ENCODE assay signal across 8 cellular contexts in the genomic region with DNA sequence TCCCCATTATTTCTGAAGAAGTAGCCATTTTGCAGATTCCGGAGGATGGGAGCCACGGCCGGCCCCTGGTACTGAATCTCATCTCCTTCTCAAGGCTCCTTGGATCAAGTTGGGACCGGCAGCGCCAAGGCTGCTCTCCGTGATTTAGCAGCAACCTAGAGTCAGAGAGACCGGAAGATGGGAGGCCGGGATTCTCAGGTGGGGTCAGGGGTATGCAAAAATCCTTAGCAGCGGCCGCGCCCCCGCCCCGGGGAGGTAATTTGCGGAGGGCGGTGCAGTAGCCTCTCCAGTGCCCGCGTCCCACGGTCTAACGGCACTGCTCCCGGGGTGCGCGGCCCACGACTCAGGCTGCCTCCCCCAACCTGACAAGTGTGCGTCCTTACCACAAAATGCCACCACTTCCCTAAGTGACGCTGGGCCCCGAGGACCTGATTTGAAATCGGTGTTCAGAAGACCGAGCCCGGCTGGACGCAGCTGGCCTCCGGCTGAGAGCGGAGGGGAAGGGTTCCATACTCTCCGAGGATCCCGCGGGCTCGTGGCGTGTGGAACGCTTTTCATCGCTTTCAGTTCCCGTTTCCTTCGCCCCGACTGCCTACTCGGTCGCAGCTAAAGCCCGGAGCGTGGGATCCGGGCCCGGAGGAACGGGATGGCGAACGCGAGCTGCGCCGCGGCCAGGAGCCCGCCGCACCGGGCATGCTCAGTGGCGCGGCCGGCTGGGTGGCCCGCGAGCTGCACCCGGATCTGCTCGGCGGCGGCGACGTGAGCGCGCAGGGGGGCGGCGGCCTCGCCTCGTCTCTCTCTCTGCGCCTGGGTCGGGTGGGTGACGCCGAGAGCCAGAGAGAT. TPM values are rescaled to one million over a fixed set of nuclear protein-coding genes. Genes with fewer than 3 reads are reported as not detected.
A peak's percentile ranks its signal among the peaks of the same experiment; 100 is the strongest.
DNase-seq lines count a peak whose midpoint lies in the region; ATAC-seq and TF ChIP-seq lines count a peak whose summit lies in the region.

A gene with protein sequence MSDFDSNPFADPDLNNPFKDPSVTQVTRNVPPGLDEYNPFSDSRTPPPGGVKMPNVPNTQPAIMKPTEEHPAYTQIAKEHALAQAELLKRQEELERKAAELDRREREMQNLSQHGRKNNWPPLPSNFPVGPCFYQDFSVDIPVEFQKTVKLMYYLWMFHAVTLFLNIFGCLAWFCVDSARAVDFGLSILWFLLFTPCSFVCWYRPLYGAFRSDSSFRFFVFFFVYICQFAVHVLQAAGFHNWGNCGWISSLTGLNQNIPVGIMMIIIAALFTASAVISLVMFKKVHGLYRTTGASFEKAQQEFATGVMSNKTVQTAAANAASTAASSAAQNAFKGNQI (plus strand): TSS at position 787 of the 843 bp plus-strand sequence. CDS start 55 bp downstream, at position 842.

- H3K36me3 ChIP-seq in adipocyte (ENCODE audit: control insufficient read depth, insufficient read depth, low read length, severe bottlenecking): no peaks in the 10 kb centered on the region
- H3K36me3 ChIP-seq in heart left ventricle: peaks cover 0 to 10% (median 0%) of the 10 kb centered on the region in 9 donors
- H3K36me3 ChIP-seq in upper lobe of left lung: no peaks in the 10 kb centered on the region

- DNase-seq in NCI-H128 (lab: John Stamatoyannopoulos, UW; ENCODE audit: unreplicated experiment) (peak; percentile 64), SW480 (ENCODE audit: low spot score) (peak; percentile 81), adipocyte (ENCODE audit: low read depth) (peak; percentile 97), heart left ventricle (peak; percentile 92 to 96 (median 93)), posterior cingulate gyrus (peak; percentile 82 to 98 (median 90)), upper lobe of left lung (peak; percentile 94 to 99)

- H3K4me3 ChIP-seq in adipocyte (ENCODE audit: low read length): peak within 1 kb of the TSS; percentile 97
- H3K4me3 ChIP-seq in heart left ventricle: peak within 1 kb of the TSS; percentile 76 to 97 (median 89)
- peak within 1 kb of the TSS; percentile 89 to 99 (median 92) for H3K4me3 ChIP-seq in upper lobe of left lung

- H3K4me1 ChIP-seq in adipocyte (ENCODE audit: control insufficient read depth, insufficient read depth, low read length) (peaks cover 13% of the 10 kb centered on the region), heart left ventricle (peaks cover 0 to 29% (median 24%) of the 10 kb centered on the region in 12 donors), upper lobe of left lung (peaks cover 12 to 23% (median 18%) of the 10 kb centered on the region in 4 donors)

- WGBS in heart left ventricle, 4 donors: 0 to 1% (median 0%) methylated on average over 29 to 79 of the region's 79 CpGs
- WGBS in upper lobe of left lung, 2 donors: 0 to 1% methylated on average over 42 to 70 of the region's 79 CpGs

- peak in 1 of 4 donors; percentile 63 for TF ChIP-seq EP300 in upper lobe of left lung (IDR thresholded peaks at IDR 0.05)

- H3K27me3 ChIP-seq in adipocyte (replicated peaks; ENCODE audit: control insufficient read depth, insufficient read depth, low read length) (no peaks in the 10 kb centered on the region), heart left ventricle (no peaks in the 10 kb centered on the region), upper lobe of left lung (no peaks in the 10 kb centered on the region)

- H3K9ac ChIP-seq in adipocyte (ENCODE audit: low read length): peak within 1 kb of the TSS; percentile 96

- peak within 1 kb of the TSS; percentile 69 to 95 (median 92) for H3K27ac ChIP-seq in heart left ventricle
- peak within 1 kb of the TSS; percentile 91 to 93 (median 92) for H3K27ac ChIP-seq in upper lobe of left lung

- ATAC-seq in HG02759 (IDR thresholded peaks at IDR 0.05; ENCODE audit: unreplicated experiment): peak; percentile 88
- peak; percentile 92 to 98 (median 98) for ATAC-seq in heart left ventricle
- peak; percentile 98 for ATAC-seq in upper lobe of left lung (ENCODE audit: low FRiP score in 2 of 2)

- TF ChIP-seq CTCF in GM12874 (IDR thresholded peaks at IDR 0.05; ENCODE audit: insufficient read depth, low read depth, low read length) (peak; percentile 47), heart left ventricle (IDR thresholded peaks at IDR 0.05) (peak; percentile 14 to 67 (median 51)), upper lobe of left lung (IDR thresholded peaks at IDR 0.05) (peak; percentile 43 to 89 (median 71))

- peak in 1 of 2 donors; percentile 67 for TF ChIP-seq POLR2A in heart left ventricle (IDR thresholded peaks at IDR 0.05)
- TF ChIP-seq POLR2A in upper lobe of left lung (IDR thresholded peaks at IDR 0.05): peak; percentile 59 to 83 (median 78)

- intact Hi-C loops in heart left ventricle (cut with DNase I) (loop anchor here (1.0 to 10.0 kb wide), 6 partner anchors 38 to 285 kb away; a partner anchor contains a TSS), posterior cingulate gyrus (cut with DNase I) (loop anchor here (1.0 to 10.0 kb wide), 2 partner anchors 66 to 145 kb away; a partner anchor contains a TSS)

- H3K9me3 ChIP-seq in adipocyte (ENCODE audit: control insufficient read depth, low read length) (no peaks in the 10 kb centered on the region), heart left ventricle (no peaks in the 10 kb centered on the region), upper lobe of left lung (no peaks in the 10 kb centered on the region)

RNA-seq across cellular contexts. Expression of the gene that starts here (rescaled TPM):
- 10 to 100 TPM; 18.9 to 40.6 (median 37.6) TPM for total RNA-seq in heart left ventricle
- 10 to 100 TPM in 1 of 2 donors, 1 to 10 TPM in 1; 6.9 to 17.7 TPM for polyA plus RNA-seq in heart left ventricle
- 10 to 100 TPM in 4 of 6 donors, 1 to 10 TPM in 2; 5.3 to 37.3 (median 25.1) TPM for total RNA-seq in upper lobe of left lung

Comparison
In these comparisons a context has a peak if more than half of its experiments do, and no peak if none do; other contexts are left out.
1. Peak in every context shown above with its lines: DNase-seq, ATAC-seq, H3K4me3 ChIP-seq and H3K27ac ChIP-seq.